ENCODE assay signal across 13 cellular contexts in genomic region chr6:111585969-111586315, GRCh38. TPM values are rescaled to one million over a fixed set of nuclear protein-coding genes. Genes with fewer than 3 reads are reported as not detected.
DNase-seq lines count a peak whose midpoint lies in the region; ATAC-seq and TF ChIP-seq lines count a peak whose summit lies in the region.
"Had no signal": no experiment of that assay in that cellular context is flagged by ENCODE, and none has a peak within 500 bp of the region (broad histone marks: within the 10 kb centered on the region; RNA-seq: fewer than 3 reads in every experiment).

No MANE protein-coding gene starts in this region.

- DNase-seq in left ventricle myocardium inferior (no peak), cardiac septum (ENCODE audit: low spot score) (no peak), esophagus muscularis mucosa (ENCODE audit: extremely low spot score) (no peak), osteoblast (ENCODE audit: insufficient read length, low spot score, missing footprints) (no peak), AG08395 (ENCODE audit: low spot score) (no peak)
- no peak for DNase-seq in activated effector memory CD4-positive, alpha-beta T cell treated with anti-CD3 and anti-CD28 coated beads, Interleukin-2, amount 50 U/mL, for 16 hours
- DNase-seq: activated naive CD8-positive, alpha-beta T cell treated with anti-CD3 and anti-CD28 coated beads for 36 hours; body of pancreas; NCI-H1048; NCI-H2029; stimulated activated CD4-positive, alpha-beta T cell treated with anti-CD3 and anti-CD28 coated beads, Interleukin-2, amount 100 ng/mL, for 24 hours had no signal

- no peak overlapping the region for H2AFZ ChIP-seq in osteoblast (ENCODE audit: low read length)

- no peak overlapping the region for H3K4me3 ChIP-seq in left ventricle myocardium inferior
- no peak overlapping the region for H3K4me3 ChIP-seq in esophagus muscularis mucosa
- no peak overlapping the region for H3K4me3 ChIP-seq in osteoblast (ENCODE audit: insufficient read depth, low read length)
- H3K4me3 ChIP-seq: body of pancreas had no signal

- no peaks in the 10 kb centered on the region for H4K20me1 ChIP-seq in osteoblast (ENCODE audit: insufficient read depth, low read length)

- no peak for TF ChIP-seq CTCF in left ventricle myocardium inferior (IDR thresholded peaks at IDR 0.05; ENCODE audit: borderline replicate concordance)
- TF ChIP-seq CTCF in esophagus muscularis mucosa (IDR thresholded peaks at IDR 0.05) = no peak
- TF ChIP-seq CTCF in osteoblast (IDR thresholded peaks at IDR 0.05; ENCODE audit: extremely low read depth, low read depth, low read length) = no peak

- peak overlapping the region; percentile 67 for H3K27ac ChIP-seq in left ventricle myocardium inferior (replicated peaks)
- peak overlapping the region in 3 of 4 donors; percentile 24 to 62 (median 48) for H3K27ac ChIP-seq in esophagus muscularis mucosa (replicated peaks in 1 of 4)
- H3K27ac ChIP-seq in osteoblast (ENCODE audit: low read depth, low read length) = peak overlapping the region; percentile 90

- H3K4me1 ChIP-seq in left ventricle myocardium inferior (peaks cover 77% of the 10 kb centered on the region), esophagus muscularis mucosa (peaks cover 45 to 78% (median 64%) of the 10 kb centered on the region in 4 donors), osteoblast (ENCODE audit: insufficient read depth, low read length) (peaks cover 45% of the 10 kb centered on the region)

- no peaks in the 10 kb centered on the region for H3K9me3 ChIP-seq in left ventricle myocardium inferior (replicated peaks)
- H3K9me3 ChIP-seq in esophagus muscularis mucosa = no peaks in the 10 kb centered on the region
- no peaks in the 10 kb centered on the region for H3K9me3 ChIP-seq in osteoblast (ENCODE audit: low read depth, low read length)
- H3K9me3 ChIP-seq: body of pancreas had no signal

- H3K36me3 ChIP-seq in left ventricle myocardium inferior (peaks cover 5% of the 10 kb centered on the region), esophagus muscularis mucosa (peaks cover 0 to 2% (median 0%) of the 10 kb centered on the region in 4 donors), osteoblast (ENCODE audit: insufficient read depth, low read length) (peaks cover 13% of the 10 kb centered on the region)

- H3K79me2 ChIP-seq in osteoblast (ENCODE audit: insufficient read depth, low read length) = peaks cover 73% of the 10 kb centered on the region

- H3K4me2 ChIP-seq in osteoblast (ENCODE audit: insufficient read depth, low read length) = peak overlapping the region; percentile 61

- ATAC-seq in GM18873 (IDR thresholded peaks at IDR 0.05; ENCODE audit: low FRiP score, unreplicated experiment) = no peak
- ATAC-seq in GM18867 (IDR thresholded peaks at IDR 0.05; ENCODE audit: unreplicated experiment) = no peak

- no peak for TF ChIP-seq EP300 in esophagus muscularis mucosa (IDR thresholded peaks at IDR 0.05)

- H3K27me3 ChIP-seq in left ventricle myocardium inferior (ENCODE audit: low read depth) (no peaks in the 10 kb centered on the region), esophagus muscularis mucosa (no peaks in the 10 kb centered on the region), osteoblast (ENCODE audit: insufficient read depth, low read length) (no peaks in the 10 kb centered on the region)
- H3K27me3 ChIP-seq: body of pancreas had no signal

- intact Hi-C loops in left ventricle myocardium inferior (cut with micrococcal nuclease) = no loop called here
- intact Hi-C loops in cardiac septum (cut with DNase I) = no loop called here
- intact Hi-C loops in esophagus muscularis mucosa (cut with DNase I) = no loop called here

- WGBS in esophagus muscularis mucosa = 34% methylated on average over 2 of the region's 2 CpGs

- TF ChIP-seq POLR2A in esophagus muscularis mucosa (IDR thresholded peaks at IDR 0.05; ENCODE audit: low read depth) = no peak

RNA-seq across cellular contexts. Expression of gene TRAF3IP2, which starts 19.7 kb away (rescaled TPM):
- 10.6 TPM for total RNA-seq in left ventricle myocardium inferior
- total RNA-seq in cardiac septum = 6.5 TPM
- 10 to 100 TPM; 16.6 to 37.1 (median 32.4) TPM for total RNA-seq in esophagus muscularis mucosa
- total RNA-seq in osteoblast = 23.6 and 23.9 TPM in 2 replicates
